8 cellular contexts compared by ENCODE assay signal in the genomic region with DNA sequence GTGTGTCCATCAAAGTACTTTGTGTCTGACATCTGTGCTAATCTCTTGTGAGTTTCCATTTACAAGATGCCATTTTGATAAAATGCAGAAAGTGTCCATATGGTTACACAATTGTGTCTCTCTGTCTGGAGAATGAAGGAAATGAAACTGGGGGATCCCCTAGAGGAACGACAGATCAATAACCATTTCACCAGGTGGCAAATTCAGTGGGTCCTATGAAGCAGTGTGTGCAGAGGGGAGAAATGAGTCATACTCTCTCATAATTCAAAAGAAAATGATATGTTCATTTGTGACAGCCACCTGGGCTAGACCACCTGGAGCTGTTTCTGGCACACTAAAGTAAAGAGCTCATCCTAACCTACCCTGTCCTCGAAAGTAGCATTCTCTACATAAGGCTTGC. TPM values are rescaled to one million over a fixed set of nuclear protein-coding genes. Genes with fewer than 3 reads are reported as not detected.
DNase-seq lines count a peak whose midpoint lies in the region; ATAC-seq, FAIRE-seq and TF ChIP-seq lines count a peak whose summit lies in the region.

No MANE protein-coding gene starts in this region.

- no peak overlapping the region for H3K4me3 ChIP-seq in heart left ventricle

- peak; percentile 84 for ATAC-seq in GM19397 (IDR thresholded peaks at IDR 0.05; ENCODE audit: unreplicated experiment)
- peak; percentile 95 for ATAC-seq in HG03354 (IDR thresholded peaks at IDR 0.05; ENCODE audit: poor library complexity, severe bottlenecking, unreplicated experiment)
- ATAC-seq in heart left ventricle, result no peak

- FAIRE-seq in urothelium cell line (lab: Jason Lieb, UNC), result no peak

- no peak for TF ChIP-seq CTCF in heart left ventricle (IDR thresholded peaks at IDR 0.05)

- no peaks in the 10 kb centered on the region for H3K27me3 ChIP-seq in heart left ventricle

- TF ChIP-seq POLR2A in heart left ventricle (IDR thresholded peaks at IDR 0.05), result no peak

- H3K27ac ChIP-seq in heart left ventricle, result no peak overlapping the region

- peak overlapping the region; percentile 68 for H3K27ac Mint-ChIP-seq in activated CD4-positive, alpha-beta T cell treated with anti-CD3 and anti-CD28 coated beads, Interleukin-2, amount 10 ng/mL, durations not matched to agents 7 days and 5 days

- CTCF ChIA-PET in activated CD4-positive, alpha-beta T cell treated with anti-CD3 and anti-CD28 coated beads, Interleukin-2, amount 10 ng/mL, durations not matched to agents 7 days and 5 days (lab: Charles Lee), result interaction anchor here (1.0 to 1.3 kb wide), 2 partner anchors 8 to 9 kb away, joined by 3 to 4 read pairs; no protein-coding TSS in a partner anchor

- H3K36me3 Mint-ChIP-seq in activated CD4-positive, alpha-beta T cell treated with anti-CD3 and anti-CD28 coated beads, Interleukin-2, amount 10 ng/mL, durations not matched to agents 7 days and 5 days (ENCODE audit: low read depth), result no peaks in the 10 kb centered on the region

- no peaks in the 10 kb centered on the region for H3K36me3 ChIP-seq in heart left ventricle

- WGBS in heart left ventricle, 4 donors, result 68 to 80% (median 77%) methylated on average over 2 of the region's 2 CpGs

- DNase-seq in COLO668 (lab: John Stamatoyannopoulos, UW; ENCODE audit: unreplicated experiment), result peak; percentile 20
- DNase-seq in activated CD4-positive, alpha-beta T cell treated with anti-CD3 and anti-CD28 coated beads, Interleukin-2, amount 10 ng/mL, durations not matched to agents 7 days and 5 days, result peak; percentile 59
- no peak for DNase-seq in urothelium cell line (ENCODE audit: low spot score)
- no peak for DNase-seq in NCI-H524 treated with DMSO at 0.1 percent for 48 hours (lab: John Stamatoyannopoulos, UW)
- no peak for DNase-seq in Ammon's horn (ENCODE audit: low spot score)
- no peak for DNase-seq in heart left ventricle

- no peaks in the 10 kb centered on the region for H3K27me3 Mint-ChIP-seq in activated CD4-positive, alpha-beta T cell treated with anti-CD3 and anti-CD28 coated beads, Interleukin-2, amount 10 ng/mL, durations not matched to agents 7 days and 5 days

- no peaks in the 10 kb centered on the region for H3K9me3 Mint-ChIP-seq in activated CD4-positive, alpha-beta T cell treated with anti-CD3 and anti-CD28 coated beads, Interleukin-2, amount 10 ng/mL, durations not matched to agents 7 days and 5 days

- intact Hi-C loops in heart left ventricle (cut with DNase I), result no loop called here

- POLR2A ChIA-PET in activated CD4-positive, alpha-beta T cell treated with anti-CD3 and anti-CD28 coated beads, Interleukin-2, amount 10 ng/mL, durations not matched to agents 7 days and 5 days (lab: Charles Lee), result interaction anchor here (0.6 to 2.1 kb wide), 2 partner anchors 25 to 370 kb away, joined by 5 to 9 read pairs; no protein-coding TSS in a partner anchor

- H3K4me1 ChIP-seq in heart left ventricle, result peaks cover 0 to 21% (median 5%) of the 10 kb centered on the region in 12 donors

- H3K9me3 ChIP-seq in heart left ventricle, result no peaks in the 10 kb centered on the region

- no peak overlapping the region for H3K4me3 Mint-ChIP-seq in activated CD4-positive, alpha-beta T cell treated with anti-CD3 and anti-CD28 coated beads, Interleukin-2, amount 10 ng/mL, durations not matched to agents 7 days and 5 days

- peaks cover 45% of the 10 kb centered on the region for H3K4me1 Mint-ChIP-seq in activated CD4-positive, alpha-beta T cell treated with anti-CD3 and anti-CD28 coated beads, Interleukin-2, amount 10 ng/mL, durations not matched to agents 7 days and 5 days

RNA-seq across cellular contexts. Expression of a gene that starts 10.1 kb away (rescaled TPM):
- total RNA-seq in activated CD4-positive, alpha-beta T cell treated with anti-CD3 and anti-CD28 coated beads, Interleukin-2, amount 10 ng/mL, durations not matched to agents 7 days and 5 days, result 100 to 1,000 TPM; 145 to 161 TPM
- 10 to 100 TPM; 34.4 to 80.6 (median 45.2) TPM for total RNA-seq in heart left ventricle
- 10 to 100 TPM; 27.7 to 29.3 TPM for polyA plus RNA-seq in heart left ventricle

Comparison
In these comparisons a context has a peak if more than half of its experiments do, and no peak if none do; other contexts are left out.
1. DNase-seq: peak in COLO668 (single experiment) and activated CD4-positive, alpha-beta T cell treated with anti-CD3 and anti-CD28 coated beads, Interleukin-2, amount 10 ng/mL, durations not matched to agents 7 days and 5 days (single experiment); none in urothelium cell line (single experiment), NCI-H524 treated with DMSO at 0.1 percent for 48 hours (single experiment), Ammon's horn (single experiment) and heart left ventricle (0 of 5).
2. ATAC-seq: peak in GM19397 (single experiment) and HG03354 (single experiment); none in heart left ventricle (0 of 4).